Comparison of ENCODE assay signal across 20 cellular contexts in genomic region chr17:66645259-66645658, GRCh38.
"Had no signal": no experiment of that assay in that cellular context is flagged by ENCODE, and none has a peak within 500 bp of the region (broad histone marks: within the 10 kb centered on the region; RNA-seq: fewer than 3 reads in every experiment).

No MANE protein-coding gene starts in this region.

- H3K9me3 ChIP-seq: SJSA1 had no signal

- H3K4me3 ChIP-seq: SJSA1, SK-N-MC had no signal

- H3K27ac ChIP-seq: KMS-11, SJSA1, SK-N-MC had no signal

- H3K4me2 ChIP-seq: KMS-11 had no signal

- H3K27me3 ChIP-seq: SJSA1 had no signal

- DNase-seq: Kasumi-1, MM.1S, NCI-H1092 treated with DMSO at 0.1 percent for 48 hours, NCI-H1436, NCI-H187, NCI-H2029, NCI-H2081 treated with DMSO at 0.1 percent for 48 hours, NCI-H2171, NCI-H226, NCI-H446, NCI-H510A, NCI-H524 treated with DMSO at 0.1 percent for 48 hours, NCI-H69, NCI-H774, Right ventricle myocardium superior, RPMI8226, SIG-M5 had no signal

- H3K9ac ChIP-seq: KMS-11 had no signal
